Comparison of ENCODE assay signal across 8 cellular contexts in the genomic region with DNA sequence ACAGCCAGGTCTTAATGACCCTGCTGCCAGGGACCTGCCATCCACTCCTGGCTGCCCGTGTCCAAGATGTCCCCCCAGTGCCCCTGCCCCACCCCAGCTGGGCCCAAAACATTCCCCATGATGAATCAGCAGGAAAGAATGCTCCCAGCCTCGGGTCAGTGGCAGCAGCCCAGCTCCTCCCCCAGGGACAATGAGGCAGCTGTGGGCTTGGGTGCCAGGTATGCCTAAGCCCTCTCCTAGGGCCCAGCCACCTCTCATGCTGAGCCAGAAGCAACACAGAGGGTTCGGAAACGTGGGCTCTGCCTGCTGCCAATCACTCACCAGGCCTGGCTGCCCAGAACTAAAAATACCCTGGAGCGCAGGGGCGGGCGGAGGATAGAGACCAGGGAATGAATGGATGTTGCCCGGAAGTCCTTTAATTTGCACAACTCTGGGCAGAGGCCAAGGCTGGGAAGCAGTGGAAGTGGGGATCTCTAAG. TPM values are rescaled to one million over a fixed set of nuclear protein-coding genes. Genes with fewer than 3 reads are reported as not detected.
DNase-seq lines count a peak whose midpoint lies in the region; ATAC-seq and TF ChIP-seq lines count a peak whose summit lies in the region.

No MANE protein-coding gene starts in this region.

- H3K9me2 ChIP-seq in PC-3 (replicated peaks; ENCODE audit: low read length), result no peaks in the 10 kb centered on the region

- H3K4me1 Mint-ChIP-seq in activated T-cell treated with anti-CD3 and anti-CD28 coated beads, Interleukin-2, amount 50 U/mL, for 4 hours (ENCODE audit: low read depth), result no peaks in the 10 kb centered on the region

- no peaks in the 10 kb centered on the region for H3F3A ChIP-seq in PC-3 (ENCODE audit: low read length, unreplicated experiment)

- peak; percentile 79 for DNase-seq in COLO829 (ENCODE audit: low spot score)
- peak; percentile 92 for DNase-seq in PC-3
- peak; percentile 71 for DNase-seq in fibroblast of mammary gland (ENCODE audit: low read depth)
- DNase-seq in osteoblast (ENCODE audit: insufficient read length, low spot score, missing footprints), result peak; percentile 99
- no peak for DNase-seq in inferior parietal cortex (ENCODE audit: extremely low spot score)
- no peak for DNase-seq in activated T-cell treated with anti-CD3 and anti-CD28 coated beads, Interleukin-2, amount 50 U/mL, for 4 hours
- DNase-seq in KG1 (lab: John Stamatoyannopoulos, UW), result no peak

- no TSS peak for BruUV-seq in PC-3 (replicated peaks; lab: Mats Ljungman, UMichigan)

- H3K4me3 Mint-ChIP-seq in activated T-cell treated with anti-CD3 and anti-CD28 coated beads, Interleukin-2, amount 50 U/mL, for 4 hours, result no peak overlapping the region

- H3K4me1 ChIP-seq in PC-3 (ENCODE audit: insufficient read depth, low read length), result peaks cover 27% of the 10 kb centered on the region
- H3K4me1 ChIP-seq in osteoblast (ENCODE audit: insufficient read depth, low read length), result peaks cover 33% of the 10 kb centered on the region

- intact Hi-C loops in PC-3 (cut with micrococcal nuclease), result loop anchor here (2.0 to 10.0 kb wide), 3 partner anchors 39 to 395 kb away; no protein-coding TSS in a partner anchor

- H3K4me2 ChIP-seq in PC-3 (ENCODE audit: low read length), result peak overlapping the region; percentile 89
- peak overlapping the region; percentile 82 for H3K4me2 ChIP-seq in osteoblast (ENCODE audit: insufficient read depth, low read length)

- H3K79me2 ChIP-seq in PC-3 (ENCODE audit: low read length), result no peaks in the 10 kb centered on the region
- peaks cover 5% of the 10 kb centered on the region for H3K79me2 ChIP-seq in osteoblast (ENCODE audit: insufficient read depth, low read length)

- peak overlapping the region; percentile 61; the same call in 1 of the 2 replicates for H2AFZ ChIP-seq in PC-3 (ENCODE audit: low read length)
- peak overlapping the region; percentile 57 for H2AFZ ChIP-seq in osteoblast (ENCODE audit: low read length)

- no peaks in the 10 kb centered on the region for H3K36me3 Mint-ChIP-seq in activated T-cell treated with anti-CD3 and anti-CD28 coated beads, Interleukin-2, amount 50 U/mL, for 4 hours (ENCODE audit: insufficient read depth)

- H3K9me3 Mint-ChIP-seq in activated T-cell treated with anti-CD3 and anti-CD28 coated beads, Interleukin-2, amount 50 U/mL, for 4 hours, result no peaks in the 10 kb centered on the region

- H3K27ac ChIP-seq in PC-3 (ENCODE audit: low read length) (peak overlapping the region; percentile 67), osteoblast (ENCODE audit: low read depth, low read length) (peak overlapping the region; percentile 68)

- no peaks in the 10 kb centered on the region for H4K20me1 ChIP-seq in PC-3 (ENCODE audit: low read length)
- peaks cover 3% of the 10 kb centered on the region for H4K20me1 ChIP-seq in osteoblast (ENCODE audit: insufficient read depth, low read length)

- no peaks in the 10 kb centered on the region for H3K9me3 ChIP-seq in PC-3 (ENCODE audit: low read length)
- no peaks in the 10 kb centered on the region for H3K9me3 ChIP-seq in osteoblast (ENCODE audit: low read depth, low read length)

- H3K9ac ChIP-seq in PC-3 (ENCODE audit: low read length), result no peak overlapping the region

- TF ChIP-seq CTCF in PC-3 (conservative IDR thresholded peaks at IDR 0.05; ENCODE audit: low read depth, low read length), result no peak
- TF ChIP-seq CTCF in fibroblast of mammary gland (conservative IDR thresholded peaks at IDR 0.05; ENCODE audit: control insufficient read depth, insufficient read depth, low read depth, low read length), result no peak
- no peak for TF ChIP-seq CTCF in osteoblast (IDR thresholded peaks at IDR 0.05; ENCODE audit: extremely low read depth, low read depth, low read length)

- ATAC-seq in PC-3 (peak; percentile 81), HG03175 (IDR thresholded peaks at IDR 0.05; ENCODE audit: unreplicated experiment) (no peak)
- ATAC-seq in activated T-cell treated with anti-CD3 and anti-CD28 coated beads, Interleukin-2, amount 50 U/mL, for 4 hours, result no peak

- no peaks in the 10 kb centered on the region for H3K36me3 ChIP-seq in PC-3 (ENCODE audit: low read depth, low read length)
- H3K36me3 ChIP-seq in osteoblast (ENCODE audit: insufficient read depth, low read length), result peaks cover 5% of the 10 kb centered on the region

- H3K4me3 ChIP-seq in PC-3 (ENCODE audit: low read length), result peak overlapping the region; percentile 61; the same call in 1 of the 2 replicates
- H3K4me3 ChIP-seq in fibroblast of mammary gland (ENCODE audit: control insufficient read depth, low read depth, low read length), result no peak overlapping the region
- peak overlapping the region; percentile 70 for H3K4me3 ChIP-seq in osteoblast (ENCODE audit: insufficient read depth, low read length)

- peaks cover 48% of the 10 kb centered on the region for H3K27me3 Mint-ChIP-seq in activated T-cell treated with anti-CD3 and anti-CD28 coated beads, Interleukin-2, amount 50 U/mL, for 4 hours (ENCODE audit: low read depth)

- POLR2A ChIA-PET in PC-3 (lab: Charles Lee; ENCODE audit: unreplicated experiment), result no interaction called here

- CTCF ChIA-PET in PC-3 (lab: Charles Lee), result no interaction called here

- H3K27me3 ChIP-seq in PC-3 (ENCODE audit: low read length) (no peaks in the 10 kb centered on the region), osteoblast (ENCODE audit: insufficient read depth, low read length) (peaks cover 7% of the 10 kb centered on the region)

RNA-seq across cellular contexts. Expression of gene LOXL4, which starts 1.5 kb away (rescaled TPM):
- total RNA-seq in PC-3 (2014; rRNA removed), result 7.8 and 8.2 TPM in 2 replicates
- total RNA-seq in osteoblast, result 28.6 and 36.6 TPM in 2 replicates
- not detected for total RNA-seq in activated T-cell treated with anti-CD3 and anti-CD28 coated beads, Interleukin-2, amount 50 U/mL, for 4 hours

Comparison
In these comparisons a context has a peak if more than half of its experiments do, and no peak if none do; other contexts are left out.
1. DNase-seq: peak in COLO829 (single experiment), PC-3 (single experiment), fibroblast of mammary gland (single experiment) and osteoblast (single experiment); none in inferior parietal cortex (single experiment), activated T-cell treated with anti-CD3 and anti-CD28 coated beads, Interleukin-2, amount 50 U/mL, for 4 hours (single experiment) and KG1 (single experiment).